25 cellular contexts compared by ENCODE assay signal in the genomic region with DNA sequence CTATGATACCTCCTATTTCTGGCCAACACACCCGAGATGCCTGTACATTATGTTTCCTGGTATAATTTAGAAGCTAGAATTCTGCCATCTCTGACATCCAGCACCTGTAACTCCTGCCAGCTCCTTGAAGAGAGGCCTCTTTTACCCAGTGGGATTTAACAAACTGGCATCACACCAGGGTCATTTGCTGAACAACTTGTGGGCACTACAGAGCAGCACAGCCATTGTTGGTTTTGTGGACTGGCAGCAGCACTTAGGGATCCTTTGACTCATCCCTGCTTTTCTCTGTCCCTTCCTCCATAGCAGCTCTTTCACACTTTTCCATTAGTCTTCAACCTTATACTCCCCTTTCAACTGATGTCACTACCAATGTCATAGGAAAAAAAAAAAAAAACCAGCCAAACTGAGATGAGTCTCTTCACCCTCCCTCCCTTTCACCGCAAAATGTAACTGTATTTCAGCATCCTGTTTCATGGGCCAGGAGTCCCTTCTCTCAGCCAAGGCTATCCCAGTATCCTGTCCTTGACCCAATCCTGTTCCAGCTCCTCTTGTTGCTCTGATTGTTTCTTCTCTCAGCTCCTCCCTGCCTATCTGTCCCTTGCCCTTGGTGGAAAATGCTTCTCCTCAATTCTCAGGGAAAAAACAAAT.
DNase-seq lines count a peak whose midpoint lies in the region; ATAC-seq, FAIRE-seq and TF ChIP-seq lines count a peak whose summit lies in the region.
"Had no signal": no experiment of that assay in that cellular context is flagged by ENCODE, and none has a peak within 500 bp of the region (broad histone marks: within the 10 kb centered on the region; RNA-seq: fewer than 3 reads in every experiment).

No MANE protein-coding gene starts in this region.

- H3K27me3 ChIP-seq in body of pancreas (no peaks in the 10 kb centered on the region), BE2C (no peaks in the 10 kb centered on the region)

- H3K27ac ChIP-seq in body of pancreas: no peak overlapping the region
- H3K27ac ChIP-seq: C4-2B, WERI-Rb-1 had no signal

- DNase-seq in GM12891 (ENCODE audit: insufficient read length, low spot score) (no peak), body of pancreas (no peak), mesothelial cell of epicardium (ENCODE audit: low spot score in 2 of 2, unreplicated experiment in 2 of 2) (no peak), stromal cell of bone marrow (ENCODE audit: low read depth) (peak; percentile 49), NCI-H1105 (lab: John Stamatoyannopoulos, UW) (no peak), BE2C (no peak), HTR-8/SVneo (ENCODE audit: insufficient read length, low spot score) (no peak)
- DNase-seq: ACHN; activated CD8-positive, alpha-beta memory T cell treated with anti-CD3 and anti-CD28 coated beads, Interleukin-2, amount 50 U/mL, for 4 hours; activated naive CD8-positive, alpha-beta T cell treated with anti-CD3 and anti-CD28 coated beads for 36 hours; effector memory CD4-positive, alpha-beta T cell; mammary epithelial cell; naive thymus-derived CD4-positive, alpha-beta T cell; NCI-H1417; NCI-H524; RPMI8226; stimulated activated CD4-positive, alpha-beta T cell treated with anti-CD3 and anti-CD28 coated beads, Interleukin-2, amount 100 ng/mL, for 24 hours; stimulated activated naive B cell treated with anti-CD40 and anti-IgM and Interleukin-4, amounts not matched to agents 10 μg/mL and 1 μg/mL and 100 μg/mL, for 72 hours; WERI-Rb-1 had no signal

- H3K4me1 ChIP-seq in body of pancreas: no peaks in the 10 kb centered on the region
- H3K4me1 ChIP-seq in BE2C: peaks cover 4% of the 10 kb centered on the region; the same call in 1 of the 2 replicates

- WGBS in body of pancreas, 2 donors: 81 to 88% methylated on average over 2 of the region's 2 CpGs

- H3K4me3 ChIP-seq in body of pancreas: no peak overlapping the region
- H3K4me3 ChIP-seq in BE2C (ENCODE audit: low read depth, low read length): no peak overlapping the region

- ATAC-seq in body of pancreas (peak; percentile 33), GM21447 (IDR thresholded peaks at IDR 0.05; ENCODE audit: unreplicated experiment) (no peak)
- ATAC-seq: naive thymus-derived CD4-positive, alpha-beta T cell; SK-N-SH treated with all-trans-retinoic acid at 6 μM for 48 hours had no signal

- peak overlapping the region; percentile 18 for H3K27ac Mint-ChIP-seq in mesothelial cell of epicardium
- H3K27ac Mint-ChIP-seq: activated naive CD8-positive, alpha-beta T cell treated with anti-CD3 and anti-CD28 coated beads for 36 hours; activated T-helper 2 cell treated with anti-CD3 and anti-CD28 coated beads, Interferon-gamma antibody, Interleukin-2, Interleukin-4, amounts not matched to agents 10 μg/mL and 5 μg/mL and 100 μg/mL, durations not matched to agents 14 hours and 24 hours and 36 hours; naive thymus-derived CD4-positive, alpha-beta T cell; stimulated activated naive B cell treated with anti-CD40 and anti-IgM and Interleukin-4, amounts not matched to agents 10 μg/mL and 1 μg/mL and 100 μg/mL, for 72 hours; T-helper 2 cell treated with Interferon-gamma antibody and Interleukin-4, amounts not matched to agents 5 μg/mL and 100 μg/mL, for 36 hours had no signal

- FAIRE-seq in GM12891 (lab: Jason Lieb, UNC) (peak; percentile 5), HTR-8/SVneo (lab: Jason Lieb, UNC) (no peak)
- FAIRE-seq: H1 had no signal

- no peaks in the 10 kb centered on the region for H3K27me3 Mint-ChIP-seq in mesothelial cell of epicardium (ENCODE audit: low read depth)

- H3K9me3 Mint-ChIP-seq in mesothelial cell of epicardium: no peaks in the 10 kb centered on the region
- H3K9me3 Mint-ChIP-seq: activated naive CD8-positive, alpha-beta T cell treated with anti-CD3 and anti-CD28 coated beads for 36 hours; activated T-helper 2 cell treated with anti-CD3 and anti-CD28 coated beads, Interferon-gamma antibody, Interleukin-2, Interleukin-4, amounts not matched to agents 10 μg/mL and 5 μg/mL and 100 μg/mL, durations not matched to agents 14 hours and 24 hours and 36 hours; naive thymus-derived CD4-positive, alpha-beta T cell; stimulated activated naive B cell treated with anti-CD40 and anti-IgM and Interleukin-4, amounts not matched to agents 10 μg/mL and 1 μg/mL and 100 μg/mL, for 72 hours; T-helper 2 cell treated with Interferon-gamma antibody and Interleukin-4, amounts not matched to agents 5 μg/mL and 100 μg/mL, for 36 hours had no signal

- H3K4me3 Mint-ChIP-seq in mesothelial cell of epicardium: no peak overlapping the region
- H3K4me3 Mint-ChIP-seq: activated naive CD8-positive, alpha-beta T cell treated with anti-CD3 and anti-CD28 coated beads for 36 hours; naive thymus-derived CD4-positive, alpha-beta T cell; stimulated activated naive B cell treated with anti-CD40 and anti-IgM and Interleukin-4, amounts not matched to agents 10 μg/mL and 1 μg/mL and 100 μg/mL, for 72 hours; T-helper 2 cell treated with Interferon-gamma antibody and Interleukin-4, amounts not matched to agents 5 μg/mL and 100 μg/mL, for 36 hours had no signal

- TF ChIP-seq CTCF in body of pancreas (IDR thresholded peaks at IDR 0.05) (no peak), mesothelial cell of epicardium (IDR thresholded peaks at IDR 0.05; ENCODE audit: unreplicated experiment) (no peak), BE2C (IDR thresholded peaks at IDR 0.05; ENCODE audit: low read depth, low read length) (no peak)

- intact Hi-C loops in body of pancreas (cut with DNase I): no loop called here

- no peaks in the 10 kb centered on the region for H3K9me3 ChIP-seq in body of pancreas
- H3K9me3 ChIP-seq in BE2C: no peaks in the 10 kb centered on the region

- peaks cover 44% of the 10 kb centered on the region for H3K4me1 Mint-ChIP-seq in mesothelial cell of epicardium

- TF ChIP-seq POLR2A in GM12891 (IDR thresholded peaks at IDR 0.05; ENCODE audit: low read depth, low read length) (no peak), body of pancreas (IDR thresholded peaks at IDR 0.05) (no peak)

- H3K36me3 ChIP-seq in body of pancreas (replicated peaks in 1 of 2; ENCODE audit: insufficient read depth in 1 of 2, low read depth in 2 of 2) (no peaks in the 10 kb centered on the region), BE2C (no peaks in the 10 kb centered on the region)
- H3K36me3 ChIP-seq: WERI-Rb-1 had no signal

- H3K36me3 Mint-ChIP-seq in mesothelial cell of epicardium: peaks cover 2% of the 10 kb centered on the region

TF ChIP-seq in GM12891, 5 proteins besides CTCF, POLR2A, EP300 and RAD21:
- TF ChIP-seq TAF1 (IDR thresholded peaks at IDR 0.05; ENCODE audit: low read depth, low read length) (no peak), POLR2AphosphoS5 (IDR thresholded peaks at IDR 0.05; ENCODE audit: low read depth, low read length) (no peak), SPI1 (IDR thresholded peaks at IDR 0.05; ENCODE audit: low read depth, low read length) (no peak), POU2F2 (IDR thresholded peaks at IDR 0.05; ENCODE audit: low read depth, low read length) (no peak), PAX5 (IDR thresholded peaks at IDR 0.05; ENCODE audit: insufficient read depth, low read length, severe bottlenecking) (no peak)
